In genomic region chr1:24502168-24503002, GRCh38 we compare ENCODE assay signal across 8 cellular contexts. TPM values are rescaled to one million over a fixed set of nuclear protein-coding genes. Genes with fewer than 3 reads are reported as not detected.
A peak's percentile ranks its signal among the peaks of the same experiment; 100 is the strongest.
DNase-seq lines count a peak whose midpoint lies in the region; ATAC-seq and TF ChIP-seq lines count a peak whose summit lies in the region.

TSS of gene RCAN3 (plus strand) at chr1:24502836. CDS start at chr1:24514373, 11,537 bp downstream.

- peak in 1 of 4 donors; percentile 25 for TF ChIP-seq POLR2A in stomach (IDR thresholded peaks at IDR 0.05)

- H3K9me3 ChIP-seq in neural progenitor cell (ENCODE audit: low read depth) (no peaks in the 10 kb centered on the region), stomach (no peaks in the 10 kb centered on the region)

- in situ Hi-C loops in SK-MEL-5 (cut with HindIII; ENCODE audit: low pct_unique_long_range_greater_than_20kb, low sequenced_read_pairs), result no loop called here

- H3K27ac Mint-ChIP-seq in neural progenitor cell, result no peak within 1 kb of the TSS

- H3K4me3 Mint-ChIP-seq in neural progenitor cell, result peak within 1 kb of the TSS; percentile 93

- no peaks in the 10 kb centered on the region for H3K9me3 Mint-ChIP-seq in neural progenitor cell

- H3K36me3 Mint-ChIP-seq in neural progenitor cell, result peaks cover 2% of the 10 kb centered on the region

- H3K27me3 ChIP-seq in neural progenitor cell (peaks cover 31% of the 10 kb centered on the region), stomach (no peaks in the 10 kb centered on the region)

- peak; percentile 84 to 85 for DNase-seq in AML-193 (lab: John Stamatoyannopoulos, UW)
- DNase-seq in NAMALWA (ENCODE audit: low spot score), result peak; percentile 88
- peak; percentile 87 for DNase-seq in SK-MEL-5 (ENCODE audit: low read depth, low spot score)
- DNase-seq in activated naive CD4-positive, alpha-beta T cell (lab: John Stamatoyannopoulos, UW), result peak; percentile 68 to 85 (median 70)
- DNase-seq in foreskin melanocyte, result peak; percentile 81
- DNase-seq in neural progenitor cell (ENCODE audit: low spot score), result peak; percentile 94
- peak; percentile 91 for DNase-seq in stomach

- H3K4me3 ChIP-seq in neural progenitor cell (peak within 1 kb of the TSS; percentile 81), stomach (peak within 1 kb of the TSS; percentile 57 to 72 (median 66))

- H3K4me1 ChIP-seq in neural progenitor cell (peaks cover 16% of the 10 kb centered on the region), stomach (peaks cover 11 to 53% (median 31%) of the 10 kb centered on the region in 4 donors)

- H2AFZ ChIP-seq in neural progenitor cell (replicated peaks), result peak within 1 kb of the TSS; percentile 98

- H3K36me3 ChIP-seq in neural progenitor cell, result no peaks in the 10 kb centered on the region
- H3K36me3 ChIP-seq in stomach, result no peaks in the 10 kb centered on the region

- no peak for TF ChIP-seq CTCF in neural progenitor cell (IDR thresholded peaks at IDR 0.05)
- TF ChIP-seq CTCF in stomach (IDR thresholded peaks at IDR 0.05), result no peak

- intact Hi-C loops in stomach (cut with DNase I; ENCODE audit: low total_unique reads), result no loop called here

- peaks cover 37% of the 10 kb centered on the region for H3K27me3 Mint-ChIP-seq in neural progenitor cell (ENCODE audit: insufficient read depth, low read depth)

- peak within 1 kb of the TSS; percentile 83 for H3K4me2 ChIP-seq in neural progenitor cell

- H3K4me1 Mint-ChIP-seq in neural progenitor cell, result peaks cover 12% of the 10 kb centered on the region

- TF ChIP-seq EP300 in stomach (IDR thresholded peaks at IDR 0.05), result no peak

- peaks cover 23% of the 10 kb centered on the region for H3F3A ChIP-seq in neural progenitor cell (ENCODE audit: low read depth)

- 0 to 1% (median 0%) methylated on average over 23 to 80 of the region's 80 CpGs for WGBS in stomach, 5 donors

- H3K9ac ChIP-seq in neural progenitor cell, result no peak within 1 kb of the TSS

- H3K79me2 ChIP-seq in neural progenitor cell (ENCODE audit: low read depth), result peaks cover 3% of the 10 kb centered on the region

- H3K27ac ChIP-seq in neural progenitor cell (no peak within 1 kb of the TSS), stomach (peak within 1 kb of the TSS; percentile 91 to 99 (median 94))

- peaks cover 4% of the 10 kb centered on the region for H4K20me1 ChIP-seq in neural progenitor cell (ENCODE audit: low read depth)

- ATAC-seq in GM21381 (IDR thresholded peaks at IDR 0.05; ENCODE audit: unreplicated experiment), result peak; percentile 78

RNA-seq across cellular contexts. Expression of gene RCAN3, which starts in this region (rescaled TPM):
- 9.2 and 10.3 TPM in 2 replicates for total RNA-seq in SK-MEL-5 (2014; rRNA removed; shearing (Covaris generic))
- 14.1 and 16.8 TPM in 2 replicates for polyA plus RNA-seq in SK-MEL-5 (2015; cell fraction: cytosol; rRNA removed)
- polyA plus RNA-seq in SK-MEL-5 (2015; cell fraction: nucleus; rRNA removed), result 6.1 and 12.8 TPM in 2 replicates
- 7.5 and 9.3 TPM in 2 replicates for total RNA-seq in neural progenitor cell (ENCODE audit: low replicate concordance)
- total RNA-seq in stomach, result 10 to 100 TPM in 2 of 5 donors, 1 to 10 TPM in 3; 2.9 to 52.0 (median 9.3) TPM
- polyA plus RNA-seq in stomach, result 10 to 100 TPM in 1 of 3 donors, 1 to 10 TPM in 2; 5.7 to 10.7 (median 5.9) TPM
